Comparison of ENCODE assay signal across 1 cellular context in the genomic region with DNA sequence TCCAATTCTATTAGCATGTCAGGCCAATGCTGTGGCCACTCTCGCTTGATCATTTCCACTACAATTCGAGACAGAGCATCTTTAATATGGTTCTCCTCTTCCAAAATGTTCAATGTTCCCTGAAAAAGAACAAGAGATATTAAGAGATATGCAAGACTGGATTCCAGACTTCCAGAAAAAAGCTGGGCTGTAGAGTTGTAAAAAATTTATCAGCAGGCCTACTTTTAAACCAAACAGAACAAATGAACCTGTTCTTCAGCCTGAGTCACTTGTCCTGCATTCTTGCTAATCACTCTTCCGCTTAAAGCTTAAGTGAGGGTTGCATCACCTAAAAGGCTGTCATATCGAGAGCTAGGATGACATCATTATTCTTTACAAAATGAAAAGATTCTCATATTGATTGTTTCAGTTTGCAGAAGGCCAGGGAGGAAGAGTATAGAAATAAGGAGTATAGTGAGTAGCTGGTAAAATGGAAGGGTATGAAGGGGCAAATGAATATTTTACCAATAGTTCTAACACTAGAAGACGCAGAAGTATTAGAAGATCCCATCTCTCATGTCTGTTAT.
TF ChIP-seq lines count a peak whose summit lies in the region.

No MANE protein-coding gene starts in this region.

TF ChIP-seq in K562, 482 proteins besides CTCF, POLR2A, EP300 and RAD21 (continued from another document and continues in another):
- TF ChIP-seq, protein P1, sequence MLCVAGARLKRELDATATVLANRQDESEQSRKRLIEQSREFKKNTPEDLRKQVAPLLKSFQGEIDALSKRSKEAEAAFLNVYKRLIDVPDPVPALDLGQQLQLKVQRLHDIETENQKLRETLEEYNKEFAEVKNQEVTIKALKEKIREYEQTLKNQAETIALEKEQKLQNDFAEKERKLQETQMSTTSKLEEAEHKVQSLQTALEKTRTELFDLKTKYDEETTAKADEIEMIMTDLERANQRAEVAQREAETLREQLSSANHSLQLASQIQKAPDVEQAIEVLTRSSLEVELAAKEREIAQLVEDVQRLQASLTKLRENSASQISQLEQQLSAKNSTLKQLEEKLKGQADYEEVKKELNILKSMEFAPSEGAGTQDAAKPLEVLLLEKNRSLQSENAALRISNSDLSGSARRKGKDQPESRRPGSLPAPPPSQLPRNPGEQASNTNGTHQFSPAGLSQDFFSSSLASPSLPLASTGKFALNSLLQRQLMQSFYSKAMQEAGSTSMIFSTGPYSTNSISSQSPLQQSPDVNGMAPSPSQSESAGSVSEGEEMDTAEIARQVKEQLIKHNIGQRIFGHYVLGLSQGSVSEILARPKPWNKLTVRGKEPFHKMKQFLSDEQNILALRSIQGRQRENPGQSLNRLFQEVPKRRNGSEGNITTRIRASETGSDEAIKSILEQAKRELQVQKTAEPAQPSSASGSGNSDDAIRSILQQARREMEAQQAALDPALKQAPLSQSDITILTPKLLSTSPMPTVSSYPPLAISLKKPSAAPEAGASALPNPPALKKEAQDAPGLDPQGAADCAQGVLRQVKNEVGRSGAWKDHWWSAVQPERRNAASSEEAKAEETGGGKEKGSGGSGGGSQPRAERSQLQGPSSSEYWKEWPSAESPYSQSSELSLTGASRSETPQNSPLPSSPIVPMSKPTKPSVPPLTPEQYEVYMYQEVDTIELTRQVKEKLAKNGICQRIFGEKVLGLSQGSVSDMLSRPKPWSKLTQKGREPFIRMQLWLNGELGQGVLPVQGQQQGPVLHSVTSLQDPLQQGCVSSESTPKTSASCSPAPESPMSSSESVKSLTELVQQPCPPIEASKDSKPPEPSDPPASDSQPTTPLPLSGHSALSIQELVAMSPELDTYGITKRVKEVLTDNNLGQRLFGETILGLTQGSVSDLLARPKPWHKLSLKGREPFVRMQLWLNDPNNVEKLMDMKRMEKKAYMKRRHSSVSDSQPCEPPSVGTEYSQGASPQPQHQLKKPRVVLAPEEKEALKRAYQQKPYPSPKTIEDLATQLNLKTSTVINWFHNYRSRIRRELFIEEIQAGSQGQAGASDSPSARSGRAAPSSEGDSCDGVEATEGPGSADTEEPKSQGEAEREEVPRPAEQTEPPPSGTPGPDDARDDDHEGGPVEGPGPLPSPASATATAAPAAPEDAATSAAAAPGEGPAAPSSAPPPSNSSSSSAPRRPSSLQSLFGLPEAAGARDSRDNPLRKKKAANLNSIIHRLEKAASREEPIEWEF (CRISPR knock-in tag; IDR thresholded peaks at IDR 0.05), result no peak
- TF ChIP-seq MYC (IDR thresholded peaks at IDR 0.05; ENCODE audit: low read depth, low read length) (peak; percentile 69), MYC (CRISPR knock-in tag; IDR thresholded peaks at IDR 0.05; ENCODE audit: borderline replicate concordance, low read depth) (no peak), CEBPG (CRISPR knock-in tag; IDR thresholded peaks at IDR 0.05) (peak; percentile 99), CEBPG (tag; conservative IDR thresholded peaks at IDR 0.05 in 1 of 2, IDR thresholded peaks at IDR 0.05 in 1 of 2) (peak; percentile 98 to 100), SRF (CRISPR knock-in tag; IDR thresholded peaks at IDR 0.05) (peak in 1 of 2 experiments; percentile 76; a peak in 1 of 4 replicates), ZNF644 (tag; IDR thresholded peaks at IDR 0.05; ENCODE audit: low read depth) (peak; percentile 59; the same call in 1 of the 2 replicates), ATF7 (IDR thresholded peaks at IDR 0.05) (peak; percentile 99), FOSL1 (tag; conservative IDR thresholded peaks at IDR 0.05) (peak; percentile 94), PYGO2 (tag; IDR thresholded peaks at IDR 0.05) (no peak), ZNF586 (CRISPR knock-in tag; conservative IDR thresholded peaks at IDR 0.05) (no peak), ZNF212 (CRISPR knock-in tag; IDR thresholded peaks at IDR 0.05) (0 out of 2 replicates have a peak, but pooled peaks have one; percentile 54), NR2C1 (IDR thresholded peaks at IDR 0.05) (no peak), NR2C1 (tag; IDR thresholded peaks at IDR 0.05) (peak; percentile 68), ZNF174 (CRISPR knock-in tag; IDR thresholded peaks at IDR 0.05) (no peak), NCOR1 (IDR thresholded peaks at IDR 0.05) (no peak), JUN (IDR thresholded peaks at IDR 0.05; ENCODE audit: borderline replicate concordance, low read depth, low read length) (peak; percentile 99), JUN (CRISPR knock-in tag; IDR thresholded peaks at IDR 0.05; ENCODE audit: borderline replicate concordance) (peak; percentile 70; the same call in 1 of the 2 replicates), ZNF696 (CRISPR knock-in tag; conservative IDR thresholded peaks at IDR 0.05) (no peak), PTTG1 (tag; IDR thresholded peaks at IDR 0.05; ENCODE audit: low read depth) (peak; percentile 61), ZSCAN32 (CRISPR knock-in tag; IDR thresholded peaks at IDR 0.05) (peak; percentile 72; the same call in 1 of the 2 replicates), MAFK (IDR thresholded peaks at IDR 0.05; ENCODE audit: low read length) (peak; percentile 53), SMAD4 (CRISPR knock-in tag; conservative IDR thresholded peaks at IDR 0.05) (peak; percentile 94), GABPA (tag; conservative IDR thresholded peaks at IDR 0.05; ENCODE audit: low read depth) (peak; percentile 73), ZBTB17 (CRISPR knock-in tag; IDR thresholded peaks at IDR 0.05) (0 out of 2 replicates have a peak, but pooled peaks have one; percentile 28), GATAD2B (IDR thresholded peaks at IDR 0.05; ENCODE audit: borderline replicate concordance) (no peak), ZNF77 (CRISPR knock-in tag; IDR thresholded peaks at IDR 0.05) (no peak), MCM3 (IDR thresholded peaks at IDR 0.05) (no peak), ETV1 (tag; conservative IDR thresholded peaks at IDR 0.05; ENCODE audit: low read depth) (peak; percentile 86), CBX3 (IDR thresholded peaks at IDR 0.05; ENCODE audit: borderline replicate concordance in 1 of 2, low read length in 2 of 2) (no peak), SP2 (IDR thresholded peaks at IDR 0.05; ENCODE audit: extremely low read depth, low read depth, low read length, poor library complexity, severe bottlenecking) (no peak), TCFL5 (CRISPR knock-in tag; conservative IDR thresholded peaks at IDR 0.05) (no peak), CREM (IDR thresholded peaks at IDR 0.05; ENCODE audit: low read depth) (peak; percentile 75), MEIS2 (IDR thresholded peaks at IDR 0.05; ENCODE audit: partially characterized antibody) (peak; percentile 82), HDAC3 (IDR thresholded peaks at IDR 0.05; ENCODE audit: borderline replicate concordance, partially characterized antibody) (peak; percentile 41), NFXL1 (CRISPR knock-in tag; IDR thresholded peaks at IDR 0.05) (peak; percentile 88)
- TF ChIP-seq, protein P2, sequence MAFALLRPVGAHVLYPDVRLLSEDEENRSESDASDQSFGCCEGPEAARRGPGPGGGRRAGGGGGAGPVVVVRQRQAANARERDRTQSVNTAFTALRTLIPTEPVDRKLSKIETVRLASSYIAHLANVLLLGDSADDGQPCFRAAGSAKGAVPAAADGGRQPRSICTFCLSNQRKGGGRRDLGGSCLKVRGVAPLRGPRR (CRISPR knock-in tag; IDR thresholded peaks at IDR 0.05), result 0 out of 2 replicates have a peak, but pooled peaks have one; percentile 20
- TF ChIP-seq, protein P3, sequence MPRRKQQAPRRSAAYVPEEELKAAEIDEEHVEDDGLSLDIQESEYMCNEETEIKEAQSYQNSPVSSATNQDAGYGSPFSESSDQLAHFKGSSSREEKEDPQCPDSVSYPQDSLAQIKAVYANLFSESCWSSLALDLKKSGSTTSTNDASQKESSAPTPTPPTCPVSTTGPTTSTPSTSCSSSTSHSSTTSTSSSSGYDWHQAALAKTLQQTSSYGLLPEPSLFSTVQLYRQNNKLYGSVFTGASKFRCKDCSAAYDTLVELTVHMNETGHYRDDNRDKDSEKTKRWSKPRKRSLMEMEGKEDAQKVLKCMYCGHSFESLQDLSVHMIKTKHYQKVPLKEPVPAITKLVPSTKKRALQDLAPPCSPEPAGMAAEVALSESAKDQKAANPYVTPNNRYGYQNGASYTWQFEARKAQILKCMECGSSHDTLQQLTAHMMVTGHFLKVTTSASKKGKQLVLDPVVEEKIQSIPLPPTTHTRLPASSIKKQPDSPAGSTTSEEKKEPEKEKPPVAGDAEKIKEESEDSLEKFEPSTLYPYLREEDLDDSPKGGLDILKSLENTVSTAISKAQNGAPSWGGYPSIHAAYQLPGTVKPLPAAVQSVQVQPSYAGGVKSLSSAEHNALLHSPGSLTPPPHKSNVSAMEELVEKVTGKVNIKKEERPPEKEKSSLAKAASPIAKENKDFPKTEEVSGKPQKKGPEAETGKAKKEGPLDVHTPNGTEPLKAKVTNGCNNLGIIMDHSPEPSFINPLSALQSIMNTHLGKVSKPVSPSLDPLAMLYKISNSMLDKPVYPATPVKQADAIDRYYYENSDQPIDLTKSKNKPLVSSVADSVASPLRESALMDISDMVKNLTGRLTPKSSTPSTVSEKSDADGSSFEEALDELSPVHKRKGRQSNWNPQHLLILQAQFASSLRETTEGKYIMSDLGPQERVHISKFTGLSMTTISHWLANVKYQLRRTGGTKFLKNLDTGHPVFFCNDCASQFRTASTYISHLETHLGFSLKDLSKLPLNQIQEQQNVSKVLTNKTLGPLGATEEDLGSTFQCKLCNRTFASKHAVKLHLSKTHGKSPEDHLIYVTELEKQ (CRISPR knock-in tag; IDR thresholded peaks at IDR 0.05), result no peak
- TF ChIP-seq, protein P4, sequence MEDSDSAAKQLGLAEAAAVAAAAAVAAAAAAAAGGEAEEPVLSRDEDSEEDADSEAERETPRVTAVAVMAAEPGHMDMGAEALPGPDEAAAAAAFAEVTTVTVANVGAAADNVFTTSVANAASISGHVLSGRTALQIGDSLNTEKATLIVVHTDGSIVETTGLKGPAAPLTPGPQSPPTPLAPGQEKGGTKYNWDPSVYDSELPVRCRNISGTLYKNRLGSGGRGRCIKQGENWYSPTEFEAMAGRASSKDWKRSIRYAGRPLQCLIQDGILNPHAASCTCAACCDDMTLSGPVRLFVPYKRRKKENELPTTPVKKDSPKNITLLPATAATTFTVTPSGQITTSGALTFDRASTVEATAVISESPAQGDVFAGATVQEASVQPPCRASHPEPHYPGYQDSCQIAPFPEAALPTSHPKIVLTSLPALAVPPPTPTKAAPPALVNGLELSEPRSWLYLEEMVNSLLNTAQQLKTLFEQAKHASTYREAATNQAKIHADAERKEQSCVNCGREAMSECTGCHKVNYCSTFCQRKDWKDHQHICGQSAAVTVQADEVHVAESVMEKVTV (CRISPR knock-in tag; IDR thresholded peaks at IDR 0.05), result peak; percentile 49; the same call in 1 of the 2 replicates
- TF ChIP-seq, protein P5, sequence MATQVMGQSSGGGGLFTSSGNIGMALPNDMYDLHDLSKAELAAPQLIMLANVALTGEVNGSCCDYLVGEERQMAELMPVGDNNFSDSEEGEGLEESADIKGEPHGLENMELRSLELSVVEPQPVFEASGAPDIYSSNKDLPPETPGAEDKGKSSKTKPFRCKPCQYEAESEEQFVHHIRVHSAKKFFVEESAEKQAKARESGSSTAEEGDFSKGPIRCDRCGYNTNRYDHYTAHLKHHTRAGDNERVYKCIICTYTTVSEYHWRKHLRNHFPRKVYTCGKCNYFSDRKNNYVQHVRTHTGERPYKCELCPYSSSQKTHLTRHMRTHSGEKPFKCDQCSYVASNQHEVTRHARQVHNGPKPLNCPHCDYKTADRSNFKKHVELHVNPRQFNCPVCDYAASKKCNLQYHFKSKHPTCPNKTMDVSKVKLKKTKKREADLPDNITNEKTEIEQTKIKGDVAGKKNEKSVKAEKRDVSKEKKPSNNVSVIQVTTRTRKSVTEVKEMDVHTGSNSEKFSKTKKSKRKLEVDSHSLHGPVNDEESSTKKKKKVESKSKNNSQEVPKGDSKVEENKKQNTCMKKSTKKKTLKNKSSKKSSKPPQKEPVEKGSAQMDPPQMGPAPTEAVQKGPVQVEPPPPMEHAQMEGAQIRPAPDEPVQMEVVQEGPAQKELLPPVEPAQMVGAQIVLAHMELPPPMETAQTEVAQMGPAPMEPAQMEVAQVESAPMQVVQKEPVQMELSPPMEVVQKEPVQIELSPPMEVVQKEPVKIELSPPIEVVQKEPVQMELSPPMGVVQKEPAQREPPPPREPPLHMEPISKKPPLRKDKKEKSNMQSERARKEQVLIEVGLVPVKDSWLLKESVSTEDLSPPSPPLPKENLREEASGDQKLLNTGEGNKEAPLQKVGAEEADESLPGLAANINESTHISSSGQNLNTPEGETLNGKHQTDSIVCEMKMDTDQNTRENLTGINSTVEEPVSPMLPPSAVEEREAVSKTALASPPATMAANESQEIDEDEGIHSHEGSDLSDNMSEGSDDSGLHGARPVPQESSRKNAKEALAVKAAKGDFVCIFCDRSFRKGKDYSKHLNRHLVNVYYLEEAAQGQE (CRISPR knock-in tag; IDR thresholded peaks at IDR 0.05; ENCODE audit: low read depth), result no peak
